Comparison of ENCODE assay signal across 13 cellular contexts in genomic region chr11:64008283-64008931, GRCh38. TPM values are rescaled to one million over a fixed set of nuclear protein-coding genes. Genes with fewer than 3 reads are reported as not detected.
DNase-seq lines count a peak whose midpoint lies in the region; ATAC-seq, FAIRE-seq and TF ChIP-seq lines count a peak whose summit lies in the region.
"Had no signal": no experiment of that assay in that cellular context is flagged by ENCODE, and none has a peak within 500 bp of the region (broad histone marks: within the 10 kb centered on the region; RNA-seq: fewer than 3 reads in every experiment).

No MANE protein-coding gene starts in this region.

- H3K9me3 ChIP-seq in HEK293 (ENCODE audit: control insufficient read depth, insufficient read depth, low read depth, low read length) (no peaks in the 10 kb centered on the region), H1 (ENCODE audit: insufficient read depth in 2 of 2, low read depth in 1 of 2, low read length in 1 of 2) (peaks cover 0 to 6% of the 10 kb centered on the region in 2 experiments; a peak in 1 of 4 replicates), neural progenitor cell (ENCODE audit: low read depth) (no peaks in the 10 kb centered on the region), trophoblast cell (ENCODE audit: insufficient read depth, low read depth, low read length) (no peaks in the 10 kb centered on the region)

- H3K23ac ChIP-seq in H1 (ENCODE audit: insufficient read length) (no peak overlapping the region), trophoblast cell (ENCODE audit: low read length) (no peak overlapping the region)

- H2BK15ac ChIP-seq in H1 (ENCODE audit: low read length): 0 out of 2 replicates have a peak overlapping the region, but pooled peaks have one; percentile 72

- FAIRE-seq in H1 (lab: Jason Lieb, UNC): no peak

- H4K20me1 ChIP-seq in H1 (replicated peaks in 1 of 2; ENCODE audit: control insufficient read depth in 1 of 2, insufficient read depth in 2 of 2, low read length in 2 of 2) (peaks cover 1 to 2% of the 10 kb centered on the region in 2 experiments), neural progenitor cell (ENCODE audit: low read depth) (peaks cover 43% of the 10 kb centered on the region)

- H3K4me3 ChIP-seq in ACC112 (ENCODE audit: low read depth, low read length): peak overlapping the region; percentile 63; the same call in 1 of the 2 replicates
- H3K4me3 ChIP-seq in HEK293 (ENCODE audit: low read depth, low read length): no peak overlapping the region
- H3K4me3 ChIP-seq in H1 (ENCODE audit: extremely low read depth in 1 of 4, insufficient read depth in 2 of 4, low read depth in 3 of 4, low read length in 4 of 4): peak overlapping the region in 1 of 4 experiments; percentile 57; a peak in 2 of 8 replicates
- H3K4me3 ChIP-seq in neural progenitor cell: peak overlapping the region; percentile 42
- H3K4me3 ChIP-seq in trophoblast cell (ENCODE audit: low read depth, low read length): no peak overlapping the region
- H3K4me3 ChIP-seq: PC-9 had no signal

- H4K5ac ChIP-seq in H1 (ENCODE audit: insufficient read length, low read depth, low read length): no peak overlapping the region

- H3F3A ChIP-seq in neural progenitor cell (ENCODE audit: low read depth): peaks cover 33% of the 10 kb centered on the region

- H3K4me3 Mint-ChIP-seq in neural progenitor cell: peak overlapping the region; percentile 82
- H3K4me3 Mint-ChIP-seq in activated naive CD8-positive, alpha-beta T cell treated with anti-CD3 and anti-CD28 coated beads, Interleukin-2, amount 50 U/mL, for 24 hours: no peak overlapping the region
- H3K4me3 Mint-ChIP-seq: activated naive CD8-positive, alpha-beta T cell treated with anti-CD3 and anti-CD28 coated beads, Interleukin-2, amount 10 ng/mL, durations not matched to agents 7 days and 5 days had no signal

- H3K18ac ChIP-seq in H1 (ENCODE audit: extremely low read depth, low read length) (no peak overlapping the region; the same call in 1 of the 2 replicates), trophoblast cell (ENCODE audit: low read length) (no peak overlapping the region)

- no peak for TF ChIP-seq CTCF in HEK293 (tag by site-specific recombination; IDR thresholded peaks at IDR 0.05)
- no peak for TF ChIP-seq CTCF in H1 (IDR thresholded peaks at IDR 0.05; ENCODE audit: control extremely low read depth in 1 of 3, insufficient read depth in 1 of 3, low read depth in 1 of 3, low read length in 3 of 3)
- TF ChIP-seq CTCF in neural progenitor cell (IDR thresholded peaks at IDR 0.05): no peak

- H4K8ac ChIP-seq in H1 (ENCODE audit: extremely low read depth, insufficient read depth, low read length): no peak overlapping the region
- no peak overlapping the region for H4K8ac ChIP-seq in trophoblast cell (ENCODE audit: low read depth, low read length)

- no peaks in the 10 kb centered on the region for H3K27me3 ChIP-seq in ACC112 (ENCODE audit: insufficient read depth, low read length)
- H3K27me3 ChIP-seq in H1 (replicated peaks in 1 of 4; ENCODE audit: control insufficient read depth in 3 of 4, extremely low read depth in 1 of 4, insufficient read depth in 3 of 4, low read length in 3 of 4): peaks cover 28 to 94% (median 74%) of the 10 kb centered on the region in 4 experiments
- peaks cover 59% of the 10 kb centered on the region for H3K27me3 ChIP-seq in neural progenitor cell
- peaks cover 14% of the 10 kb centered on the region for H3K27me3 ChIP-seq in trophoblast cell (ENCODE audit: insufficient read depth, low read length)

- H3K27me3 Mint-ChIP-seq in neural progenitor cell (ENCODE audit: insufficient read depth, low read depth): peaks cover 8% of the 10 kb centered on the region
- peaks cover 31% of the 10 kb centered on the region for H3K27me3 Mint-ChIP-seq in activated naive CD8-positive, alpha-beta T cell treated with anti-CD3 and anti-CD28 coated beads, Interleukin-2, amount 50 U/mL, for 24 hours

- H3K9ac ChIP-seq in H1 (replicated peaks in 1 of 4; ENCODE audit: extremely low read depth in 1 of 4, low read depth in 3 of 4, low read length in 3 of 4) (no peak overlapping the region), neural progenitor cell (no peak overlapping the region), trophoblast cell (ENCODE audit: low read length) (no peak overlapping the region)

- no peak overlapping the region for H2BK20ac ChIP-seq in H1 (ENCODE audit: low read length)

- no peak overlapping the region for H4K12ac ChIP-seq in trophoblast cell (ENCODE audit: low read depth, low read length)

- POLR2A ChIA-PET in HEK293 (lab: Yijun Ruan, JAX) (interaction anchor here (1.3 kb wide), 1 partner anchor 177 kb away, joined by 3 read pairs; the partner anchor contains the start of gene STIP1), H1 (lab: Charles Lee; ENCODE audit: partially characterized antibody) (interaction anchor here (0.8 to 2.7 kb wide), 8 partner anchors 8 to 173 kb away, joined by 3 to 8 read pairs (median 4); no protein-coding TSS in a partner anchor)

- TF ChIP-seq POLR2A in H1 (IDR thresholded peaks at IDR 0.05; ENCODE audit: control extremely low read depth in 1 of 2, low read depth in 2 of 2, low read length in 2 of 2): no peak

- H3K14ac ChIP-seq in H1 (ENCODE audit: insufficient read length) (no peak overlapping the region), trophoblast cell (ENCODE audit: low read length) (no peak overlapping the region)

- H3K36me3 ChIP-seq in ACC112 (ENCODE audit: insufficient read depth, low read length) (no peaks in the 10 kb centered on the region), HEK293 (ENCODE audit: control insufficient read depth in 2 of 2, insufficient read depth in 1 of 2, low read length in 2 of 2) (peaks cover 0 to 3% of the 10 kb centered on the region in 2 experiments; a peak in 1 of 3 replicates), H1 (ENCODE audit: control insufficient read depth in 2 of 4, insufficient read depth in 4 of 4, low read length in 3 of 4) (no peaks in the 10 kb centered on the region), neural progenitor cell (no peaks in the 10 kb centered on the region), trophoblast cell (ENCODE audit: control insufficient read depth in 1 of 2, insufficient read depth in 2 of 2, low read length in 2 of 2) (no peaks in the 10 kb centered on the region)

- H2BK5ac ChIP-seq in H1 (ENCODE audit: low read depth, low read length): no peak overlapping the region
- no peak overlapping the region for H2BK5ac ChIP-seq in trophoblast cell (ENCODE audit: low read depth, low read length, poor library complexity)

- peak overlapping the region; percentile 11; the same call in 1 of the 2 replicates for H2BK12ac ChIP-seq in H1 (ENCODE audit: low read depth, low read length)
- H2BK12ac ChIP-seq in trophoblast cell (ENCODE audit: low read length): no peak overlapping the region

- no peak overlapping the region for H4K91ac ChIP-seq in H1 (replicated peaks; ENCODE audit: insufficient read length, low read length)
- no peak overlapping the region for H4K91ac ChIP-seq in trophoblast cell (ENCODE audit: low read depth, low read length)

- peaks cover 27% of the 10 kb centered on the region for H3K4me1 Mint-ChIP-seq in neural progenitor cell
- H3K4me1 Mint-ChIP-seq in activated naive CD8-positive, alpha-beta T cell treated with anti-CD3 and anti-CD28 coated beads, Interleukin-2, amount 50 U/mL, for 24 hours: peaks cover 10% of the 10 kb centered on the region

- CTCF ChIA-PET in HEK293 (lab: Yijun Ruan, JAX): interaction anchor here (1.5 kb wide), 1 partner anchor 139 kb away, joined by 9 read pairs; no protein-coding TSS in a partner anchor
- CTCF ChIA-PET in H1 (lab: Charles Lee; ENCODE audit: partially characterized antibody): interaction anchor here (0.6 to 6.3 kb wide), 17 partner anchors 8 to 173 kb away, joined by 3 to 43 read pairs (median 4); no protein-coding TSS in a partner anchor

- H3K36me3 Mint-ChIP-seq in neural progenitor cell: no peaks in the 10 kb centered on the region
- no peaks in the 10 kb centered on the region for H3K36me3 Mint-ChIP-seq in activated naive CD8-positive, alpha-beta T cell treated with anti-CD3 and anti-CD28 coated beads, Interleukin-2, amount 50 U/mL, for 24 hours (ENCODE audit: low read depth)

- no peak for TF ChIP-seq RAD21 in H1 (IDR thresholded peaks at IDR 0.05 in 1 of 2, conservative IDR thresholded peaks at IDR 0.05 in 1 of 2; ENCODE audit: low read depth in 2 of 2, low read length in 2 of 2)

- peaks cover 10% of the 10 kb centered on the region for H3K4me1 ChIP-seq in ACC112 (ENCODE audit: control insufficient read depth, insufficient read depth, low read length, unreplicated experiment)
- no peaks in the 10 kb centered on the region for H3K4me1 ChIP-seq in HEK293 (ENCODE audit: control insufficient read depth, insufficient read depth, low read length)
- H3K4me1 ChIP-seq in H1 (replicated peaks in 1 of 4; ENCODE audit: control insufficient read depth in 3 of 4, insufficient read depth in 4 of 4, low read length in 3 of 4): peaks cover 0 to 15% (median 10%) of the 10 kb centered on the region in 4 experiments; a peak in 5 of 7 replicates
- peaks cover 15% of the 10 kb centered on the region for H3K4me1 ChIP-seq in neural progenitor cell
- H3K4me1 ChIP-seq in trophoblast cell (ENCODE audit: control insufficient read depth in 1 of 2, insufficient read depth in 2 of 2, low read length in 2 of 2): peaks cover 12 to 16% of the 10 kb centered on the region in 2 experiments

- H3K79me2 ChIP-seq in ACC112 (ENCODE audit: control insufficient read depth, insufficient read depth, low read length, unreplicated experiment) (no peaks in the 10 kb centered on the region), H1 (ENCODE audit: control insufficient read depth in 1 of 2, insufficient read depth in 2 of 2, low read length in 2 of 2) (no peaks in the 10 kb centered on the region), neural progenitor cell (ENCODE audit: low read depth) (no peaks in the 10 kb centered on the region), trophoblast cell (ENCODE audit: control insufficient read depth, insufficient read depth, low read length, poor library complexity) (no peaks in the 10 kb centered on the region)

- no peak overlapping the region for H3K56ac ChIP-seq in H1 (replicated peaks; ENCODE audit: insufficient read length, low read depth, low read length)

- WGBS in H1 (ENCODE audit: extremely low coverage in 1 of 2, insufficient coverage in 1 of 2, insufficient read length in 1 of 2, insufficient replicate concordance in 2 of 2, low coverage in 1 of 2, low lambda C conversion rate in 2 of 2, missing lambda C conversion rate in 1 of 2), 2 experiments: 90% methylated on average over 27 of the region's 27 CpGs; no CpG with 5 or more reads in 1 of the 2 experiments
- WGBS in trophoblast cell (ENCODE audit: extremely low coverage, insufficient coverage, insufficient read length): no CpG with 5 or more reads among the region's 27 CpGs

- H3K9me3 Mint-ChIP-seq in neural progenitor cell: peaks cover 3% of the 10 kb centered on the region
- peaks cover 7% of the 10 kb centered on the region for H3K9me3 Mint-ChIP-seq in activated naive CD8-positive, alpha-beta T cell treated with anti-CD3 and anti-CD28 coated beads, Interleukin-2, amount 50 U/mL, for 24 hours

- H3K4ac ChIP-seq in H1 (replicated peaks; ENCODE audit: insufficient read length, low read depth, low read length) (no peak overlapping the region), trophoblast cell (ENCODE audit: low read depth, low read length) (no peak overlapping the region)

- no peak overlapping the region for H2AFZ ChIP-seq in ACC112 (ENCODE audit: low read length, unreplicated experiment)
- no peak overlapping the region for H2AFZ ChIP-seq in H1 (ENCODE audit: low read length)
- H2AFZ ChIP-seq in neural progenitor cell (replicated peaks): no peak overlapping the region
- H2AFZ ChIP-seq in trophoblast cell (ENCODE audit: insufficient read depth, low read length, poor library complexity): no peak overlapping the region
- H2AFZ ChIP-seq: PC-9 had no signal

- H2BK120ac ChIP-seq in H1 (replicated peaks; ENCODE audit: low read depth, low read length) (no peak overlapping the region), trophoblast cell (ENCODE audit: insufficient read depth, low read length, poor library complexity) (no peak overlapping the region)

- DNase-seq in H1 (ENCODE audit: low read depth in 1 of 2, low spot score in 2 of 2) (no peak), neural progenitor cell (ENCODE audit: low spot score) (no peak), trophoblast cell (no peak), RPMI8226 (no peak)
- DNase-seq in activated naive CD8-positive, alpha-beta T cell treated with anti-CD3 and anti-CD28 coated beads, Interleukin-2, amount 50 U/mL, for 24 hours: no peak
- DNase-seq in stimulated activated CD4-positive, alpha-beta T cell treated with anti-CD3 and anti-CD28 coated beads, Interleukin-2, amount 100 ng/mL, for 48 hours: no peak
- DNase-seq: activated naive CD8-positive, alpha-beta T cell treated with anti-CD3 and anti-CD28 coated beads, Interleukin-2, amount 10 ng/mL, durations not matched to agents 7 days and 5 days; T-helper 9 cell had no signal

- H3K23me2 ChIP-seq in H1 (ENCODE audit: low read depth, low read length): peaks cover 21% of the 10 kb centered on the region; the same call in 1 of the 2 replicates

- H3K27ac Mint-ChIP-seq in neural progenitor cell: no peak overlapping the region
- no peak overlapping the region for H3K27ac Mint-ChIP-seq in activated naive CD8-positive, alpha-beta T cell treated with anti-CD3 and anti-CD28 coated beads, Interleukin-2, amount 50 U/mL, for 24 hours
- H3K27ac Mint-ChIP-seq: activated naive CD8-positive, alpha-beta T cell treated with anti-CD3 and anti-CD28 coated beads, Interleukin-2, amount 10 ng/mL, durations not matched to agents 7 days and 5 days had no signal

- no peak overlapping the region for H2AK5ac ChIP-seq in H1 (ENCODE audit: low read depth, low read length)
- no peak overlapping the region for H2AK5ac ChIP-seq in trophoblast cell (ENCODE audit: low read length)

- no peak for ATAC-seq in activated naive CD8-positive, alpha-beta T cell treated with anti-CD3 and anti-CD28 coated beads, Interleukin-2, amount 50 U/mL, for 24 hours

- peak overlapping the region; percentile 79 to 86 for H3K4me2 ChIP-seq in H1 (ENCODE audit: insufficient read depth in 1 of 2, low read depth in 2 of 2, low read length in 2 of 2)
- peak overlapping the region; percentile 91 for H3K4me2 ChIP-seq in neural progenitor cell
- no peak overlapping the region for H3K4me2 ChIP-seq in trophoblast cell (ENCODE audit: low read length)
- H3K4me2 ChIP-seq: PC-9 had no signal

- H3K27ac ChIP-seq in ACC112 (ENCODE audit: low read depth, low read length) (no peak overlapping the region), HEK293 (ENCODE audit: extremely low read depth, low read depth, low read length) (no peak overlapping the region), H1 (ENCODE audit: low read depth, low read length) (no peak overlapping the region), neural progenitor cell (no peak overlapping the region), trophoblast cell (ENCODE audit: low read depth, low read length) (no peak overlapping the region)
- H3K27ac ChIP-seq: BLaER1 treated with 17β-estradiol and CSF1 and Interleukin-3, amounts not matched to agents 10 nM and 100 nM; PC-9 had no signal

- TF ChIP-seq EP300 in H1 (IDR thresholded peaks at IDR 0.05; ENCODE audit: borderline replicate concordance in 1 of 2, low read depth in 2 of 2, low read length in 2 of 2): no peak

- H3K79me1 ChIP-seq in H1 (ENCODE audit: low read depth, low read length) (no peaks in the 10 kb centered on the region; the same call in 1 of the 2 replicates), trophoblast cell (ENCODE audit: low read length) (no peaks in the 10 kb centered on the region)

RNA-seq across cellular contexts. Expression of gene OTUB1, which starts 22.2 kb away (rescaled TPM):
- 110 and 112 TPM in 2 replicates for total RNA-seq in H1 (2021; fragmentation: NEBNext Ultra II Directional; extraction: Animal tissue kit (Norgen Biotek cat#: 25700))
- 274 and 348 TPM in 2 replicates for polyA plus RNA-seq in H1 (2011; rRNA removed)
- 214 TPM for polyA plus RNA-seq in H1 (2011; cell fraction: cytosol; rRNA removed)
- polyA plus RNA-seq in H1 (2011; cell fraction: nucleus; rRNA removed): 408 TPM
- 116 to 162 TPM (median 150 TPM) in 4 replicates for polyA plus RNA-seq in H1 (2012, experiment 1 of 2)
- polyA plus RNA-seq in H1 (2012, experiment 2 of 2): 177 TPM
- 88.3 TPM for polyA plus RNA-seq in H1 (2013, experiment 1 of 2)
- polyA plus RNA-seq in H1 (2013, experiment 2 of 2): 81.7 TPM
- polyA minus RNA-seq in H1 (2011; rRNA and poly(A)+ RNA removed): 105 and 113 TPM in 2 replicates
- polyA minus RNA-seq in H1 (2011; cell fraction: cytosol; rRNA and poly(A)+ RNA removed): 71.3 TPM
- polyA minus RNA-seq in H1 (2011; cell fraction: nucleus; rRNA and poly(A)+ RNA removed): 57.0 TPM
- total RNA-seq in neural progenitor cell (ENCODE audit: low replicate concordance): 51.3 and 84.8 TPM in 2 replicates
- polyA plus RNA-seq in trophoblast cell (2013): 88.2 and 91.1 TPM in 2 replicates

RNA-seq across cellular contexts. Expression of gene FLRT1, which starts 27.3 kb away (rescaled TPM):
- 0.28 and 0.42 TPM in 2 replicates for total RNA-seq in H1 (2021; fragmentation: NEBNext Ultra II Directional; extraction: Animal tissue kit (Norgen Biotek cat#: 25700))
- polyA plus RNA-seq in H1 (2011; rRNA removed): 0.14 and 0.20 TPM in 2 replicates
- polyA plus RNA-seq in H1 (2011; cell fraction: cytosol; rRNA removed): 0.10 TPM
- 0.19 TPM for polyA plus RNA-seq in H1 (2011; cell fraction: nucleus; rRNA removed)
- polyA plus RNA-seq in H1 (2012, experiment 1 of 2): 0.30 to 0.89 TPM (median 0.74 TPM) in 4 replicates
- 0.17 TPM for polyA plus RNA-seq in H1 (2012, experiment 2 of 2)
- polyA plus RNA-seq in H1 (2013, experiment 1 of 2): 0.61 TPM
- polyA plus RNA-seq in H1 (2013, experiment 2 of 2): 0.59 TPM
- polyA minus RNA-seq in H1 (2011; rRNA and poly(A)+ RNA removed): 0.16 and 0.20 TPM in 2 replicates
- polyA minus RNA-seq in H1 (2011; cell fraction: cytosol; rRNA and poly(A)+ RNA removed): 0.29 TPM
- not detected for polyA minus RNA-seq in H1 (2011; cell fraction: nucleus; rRNA and poly(A)+ RNA removed)
- 0.11 and 0.12 TPM in 2 replicates for total RNA-seq in neural progenitor cell (ENCODE audit: low replicate concordance)
- polyA plus RNA-seq in trophoblast cell (2013): 0.03 TPM in 2 replicates
- total RNA-seq: activated naive CD8-positive, alpha-beta T cell treated with anti-CD3 and anti-CD28 coated beads, Interleukin-2, amount 10 ng/mL, durations not matched to agents 7 days and 5 days; mononuclear cell had no signal

RNA-seq across cellular contexts. Expression of gene COX8A, which starts 34.0 kb away (rescaled TPM):
- 365 and 413 TPM in 2 replicates for total RNA-seq in H1 (2021; fragmentation: NEBNext Ultra II Directional; extraction: Animal tissue kit (Norgen Biotek cat#: 25700))
- 1,720 and 2,058 TPM in 2 replicates for polyA plus RNA-seq in H1 (2011; rRNA removed)
- polyA plus RNA-seq in H1 (2011; cell fraction: cytosol; rRNA removed): 801 TPM
- 895 TPM for polyA plus RNA-seq in H1 (2011; cell fraction: nucleus; rRNA removed)
- polyA plus RNA-seq in H1 (2012, experiment 1 of 2): 439 to 800 TPM (median 741 TPM) in 4 replicates
- polyA plus RNA-seq in H1 (2012, experiment 2 of 2): 1,693 TPM
- polyA plus RNA-seq in H1 (2013, experiment 1 of 2): 891 TPM
- 816 TPM for polyA plus RNA-seq in H1 (2013, experiment 2 of 2)
- 145 and 160 TPM in 2 replicates for polyA minus RNA-seq in H1 (2011; rRNA and poly(A)+ RNA removed)
- 241 TPM for polyA minus RNA-seq in H1 (2011; cell fraction: cytosol; rRNA and poly(A)+ RNA removed)
- 152 TPM for polyA minus RNA-seq in H1 (2011; cell fraction: nucleus; rRNA and poly(A)+ RNA removed)
- total RNA-seq in neural progenitor cell (ENCODE audit: low replicate concordance): 86.0 and 337 TPM in 2 replicates
- 385 and 425 TPM in 2 replicates for polyA plus RNA-seq in trophoblast cell (2013)

Comparison
In these comparisons a context has a peak if more than half of its experiments do, and no peak if none do; other contexts are left out.
1. H3K4me3 ChIP-seq: peak in ACC112 (single experiment) and neural progenitor cell (single experiment); none in HEK293 (single experiment) and trophoblast cell (single experiment).